8 cellular contexts compared by ENCODE assay signal in genomic region chr9:13033959-13034695, GRCh38.
DNase-seq lines count a peak whose midpoint lies in the region; ATAC-seq and TF ChIP-seq lines count a peak whose summit lies in the region.

No MANE protein-coding gene starts in this region.

- H3K4me3 Mint-ChIP-seq in chondrocyte (ENCODE audit: unreplicated experiment): peak overlapping the region; percentile 71
- no peak overlapping the region for H3K4me3 Mint-ChIP-seq in T-cell
- H3K4me3 Mint-ChIP-seq in T-helper 2 cell treated with Interferon-gamma antibody and Interleukin-4, amounts not matched to agents 5 μg/mL and 100 μg/mL, for 36 hours: no peak overlapping the region

- H3K27me3 Mint-ChIP-seq in chondrocyte (ENCODE audit: low read depth): no peaks in the 10 kb centered on the region
- H3K27me3 Mint-ChIP-seq in T-cell: no peaks in the 10 kb centered on the region
- H3K27me3 Mint-ChIP-seq in T-helper 2 cell treated with Interferon-gamma antibody and Interleukin-4, amounts not matched to agents 5 μg/mL and 100 μg/mL, for 36 hours (ENCODE audit: low read depth): no peaks in the 10 kb centered on the region

- DNase-seq in G401 (ENCODE audit: low spot score): peak; percentile 63
- peak; percentile 59 for DNase-seq in HK-2 (ENCODE audit: unreplicated experiment)
- DNase-seq in NCI-H82 treated with DMSO at 0.1 percent for 48 hours (lab: John Stamatoyannopoulos, UW; ENCODE audit: unreplicated experiment): peak; percentile 70
- no peak for DNase-seq in chondrocyte (ENCODE audit: low spot score)
- peak; percentile 78 for DNase-seq in left lobe of liver (ENCODE audit: low spot score)
- peak; percentile 89 for DNase-seq in superior temporal gyrus (ENCODE audit: extremely low spot score)
- no peak for DNase-seq in T-cell
- no peak for DNase-seq in T-helper 2 cell treated with Interferon-gamma antibody and Interleukin-4, amounts not matched to agents 5 μg/mL and 100 μg/mL, for 36 hours (ENCODE audit: low spot score)

- in situ Hi-C loops in G401 (cut with HindIII; ENCODE audit: low sequenced_read_pairs): no loop called here

- H3K9me3 Mint-ChIP-seq in chondrocyte (ENCODE audit: low read depth) (no peaks in the 10 kb centered on the region), T-cell (peaks cover 7 to 19% (median 12%) of the 10 kb centered on the region in 3 donors)
- no peaks in the 10 kb centered on the region for H3K9me3 Mint-ChIP-seq in T-helper 2 cell treated with Interferon-gamma antibody and Interleukin-4, amounts not matched to agents 5 μg/mL and 100 μg/mL, for 36 hours

- H3K27ac Mint-ChIP-seq in chondrocyte (ENCODE audit: unreplicated experiment): peak overlapping the region; percentile 91
- H3K27ac Mint-ChIP-seq in T-cell: no peak overlapping the region
- H3K27ac Mint-ChIP-seq in T-helper 2 cell treated with Interferon-gamma antibody and Interleukin-4, amounts not matched to agents 5 μg/mL and 100 μg/mL, for 36 hours: no peak overlapping the region

- CTCF ChIA-PET in T-cell (lab: Charles Lee): interaction anchor here in 1 of 2 donors (0.5 kb wide), 1 partner anchor 1874 kb away, joined by 3 read pairs; no protein-coding TSS in a partner anchor

- POLR2A ChIA-PET in T-cell (lab: Charles Lee): no interaction called here

- H3K4me1 Mint-ChIP-seq in chondrocyte (ENCODE audit: low read depth): peaks cover 29% of the 10 kb centered on the region
- H3K4me1 Mint-ChIP-seq in T-cell: no peaks in the 10 kb centered on the region
- no peaks in the 10 kb centered on the region for H3K4me1 Mint-ChIP-seq in T-helper 2 cell treated with Interferon-gamma antibody and Interleukin-4, amounts not matched to agents 5 μg/mL and 100 μg/mL, for 36 hours (ENCODE audit: low read depth)

- peak; percentile 96 for TF ChIP-seq CTCF in chondrocyte (IDR thresholded peaks at IDR 0.05)

- peaks cover 1% of the 10 kb centered on the region for H3K36me3 Mint-ChIP-seq in chondrocyte (ENCODE audit: low read depth)
- no peaks in the 10 kb centered on the region for H3K36me3 Mint-ChIP-seq in T-cell
- no peaks in the 10 kb centered on the region for H3K36me3 Mint-ChIP-seq in T-helper 2 cell treated with Interferon-gamma antibody and Interleukin-4, amounts not matched to agents 5 μg/mL and 100 μg/mL, for 36 hours (ENCODE audit: low read depth)

- ATAC-seq in left lobe of liver (peak; percentile 100), T-cell (replicated peaks in 1 of 4) (no peak)

Comparison
In these comparisons a context has a peak if more than half of its experiments do, and no peak if none do; other contexts are left out.
1. DNase-seq: peak in G401 (single experiment), HK-2 (single experiment), NCI-H82 treated with DMSO at 0.1 percent for 48 hours (single experiment), left lobe of liver (single experiment) and superior temporal gyrus (single experiment); none in chondrocyte (single experiment), T-cell (0 of 34) and T-helper 2 cell treated with Interferon-gamma antibody and Interleukin-4, amounts not matched to agents 5 μg/mL and 100 μg/mL, for 36 hours (single experiment).